29 cellular contexts compared by ENCODE assay signal in genomic region chr6:27400877-27401642, GRCh38.
"Had no signal": no experiment of that assay in that cellular context is flagged by ENCODE, and none has a peak within 500 bp of the region (broad histone marks: within the 10 kb centered on the region; RNA-seq: fewer than 3 reads in every experiment).

No MANE protein-coding gene starts in this region.

- FAIRE-seq: islet of Langerhans, kidney, pancreas had no signal

- ATAC-seq: left colon; left lung; naive thymus-derived CD8-positive, alpha-beta T cell; pancreas; right cardiac atrium; sciatic nerve; stimulated activated naive B cell treated with anti-CD40 and anti-IgM and Interleukin-4, amounts not matched to agents 10 μg/mL and 1 μg/mL and 100 μg/mL, for 72 hours; stimulated activated naive CD8-positive, alpha-beta T cell treated with anti-CD3 and anti-CD28 coated beads, Interleukin-15, Interleukin-2, amounts not matched to agents 100 U/mL and 50 U/mL, for 24 hours had no signal

- H3K4me1 ChIP-seq: left lung, pancreas, prostate gland, stomach, suprapubic skin, tibial artery, uterus had no signal

- H3K27ac Mint-ChIP-seq: memory B cell; naive thymus-derived CD8-positive, alpha-beta T cell; nephron; stimulated activated naive B cell treated with anti-CD40 and anti-IgM and Interleukin-4, amounts not matched to agents 10 μg/mL and 1 μg/mL and 100 μg/mL, for 72 hours; type B pancreatic cell had no signal

- H3K4me3 Mint-ChIP-seq: memory B cell; naive thymus-derived CD8-positive, alpha-beta T cell; nephron; neural crest cell; stimulated activated naive B cell treated with anti-CD40 and anti-IgM and Interleukin-4, amounts not matched to agents 10 μg/mL and 1 μg/mL and 100 μg/mL, for 72 hours; type B pancreatic cell had no signal

- H3K27ac ChIP-seq: left lung, pancreas, prostate gland, skin epidermis, stomach, suprapubic skin, thoracic aorta, tibial artery, uterus had no signal

- H3K9me3 ChIP-seq: prostate gland had no signal

- H3K4me1 Mint-ChIP-seq: memory B cell; naive thymus-derived CD8-positive, alpha-beta T cell; nephron; neural crest cell; stimulated activated naive B cell treated with anti-CD40 and anti-IgM and Interleukin-4, amounts not matched to agents 10 μg/mL and 1 μg/mL and 100 μg/mL, for 72 hours had no signal

- H3K36me3 ChIP-seq: prostate gland, uterus had no signal

- H3K27me3 ChIP-seq: left lung, pancreas, stomach, suprapubic skin, tibial artery, uterus had no signal

- H3K4me3 ChIP-seq: left lung, lung, pancreas, prostate gland, skin epidermis, stomach, suprapubic skin, thoracic aorta, tibial artery, uterus had no signal

- H3K27me3 Mint-ChIP-seq: stimulated activated naive B cell treated with anti-CD40 and anti-IgM and Interleukin-4, amounts not matched to agents 10 μg/mL and 1 μg/mL and 100 μg/mL, for 72 hours; type B pancreatic cell had no signal

- DNase-seq: kidney; left colon; left lung; naive thymus-derived CD8-positive, alpha-beta T cell; nucleus accumbens; pancreas; posterior cingulate gyrus; retina; right cardiac atrium; stimulated activated CD4-positive, alpha-beta T cell treated with anti-CD3 and anti-CD28 coated beads, Interleukin-12 subunit alpha, Interleukin-12 subunit beta, amount 100 ng/mL, for 4 hours; stimulated activated CD4-positive, alpha-beta T cell treated with anti-CD3 and anti-CD28 coated beads, Interleukin-15, amount 100 ng/mL, for 24 hours; stimulated activated CD4-positive, alpha-beta T cell treated with anti-CD3 and anti-CD28 coated beads, Interleukin-2, amount 100 ng/mL, for 24 hours; stimulated activated CD4-positive, alpha-beta T cell treated with anti-CD3 and anti-CD28 coated beads, Interleukin-4, amount 100 ng/mL, for 1 hour; stimulated activated naive B cell treated with anti-CD40 and anti-IgM and Interleukin-4, amounts not matched to agents 10 μg/mL and 1 μg/mL and 100 μg/mL, for 72 hours; stimulated activated naive CD8-positive, alpha-beta T cell treated with anti-CD3 and anti-CD28 coated beads, Interleukin-15, Interleukin-2, amounts not matched to agents 100 U/mL and 50 U/mL, for 24 hours; stomach; tibial artery; uterus had no signal
